Comparison of ENCODE assay signal across 9 cellular contexts in genomic region chr17:60523822-60524221, GRCh38. TPM values are rescaled to one million over a fixed set of nuclear protein-coding genes. Genes with fewer than 3 reads are reported as not detected.
DNase-seq lines count a peak whose midpoint lies in the region; ATAC-seq, FAIRE-seq and TF ChIP-seq lines count a peak whose summit lies in the region.
"Had no signal": no experiment of that assay in that cellular context is flagged by ENCODE, and none has a peak within 500 bp of the region (broad histone marks: within the 10 kb centered on the region; RNA-seq: fewer than 3 reads in every experiment).

No MANE protein-coding gene starts in this region.

- H3K79me1 ChIP-seq in mesenchymal stem cell (replicated peaks; ENCODE audit: low read length, poor library complexity, severe bottlenecking): peaks cover 10% of the 10 kb centered on the region

- H3K9ac ChIP-seq in mesenchymal stem cell (ENCODE audit: low read length): peak overlapping the region; percentile 99

- TF ChIP-seq EP300 in A549 (IDR thresholded peaks at IDR 0.05): no peak

- H3K27ac ChIP-seq in A549 (no peak overlapping the region), mesenchymal stem cell (ENCODE audit: low read length, poor library complexity, severe bottlenecking) (no peak overlapping the region)

- no peak overlapping the region for H3K18ac ChIP-seq in mesenchymal stem cell (ENCODE audit: low read depth in 1 of 2, low read length in 2 of 2)

- H2AFZ ChIP-seq in mesenchymal stem cell (ENCODE audit: low read depth, low read length): no peak overlapping the region

- H3K4me3 ChIP-seq in A549: peak overlapping the region; percentile 90
- H3K4me3 ChIP-seq in HFF-Myc (replicated peaks; ENCODE audit: low read depth, low read length): peak overlapping the region; percentile 98
- peak overlapping the region; percentile 100 for H3K4me3 ChIP-seq in astrocyte of the spinal cord (ENCODE audit: low read depth, low read length)
- peak overlapping the region in 1 of 2 experiments; percentile 98 for H3K4me3 ChIP-seq in mesenchymal stem cell (ENCODE audit: insufficient read depth in 1 of 2, low read depth in 1 of 2, low read length in 2 of 2)

- H3K9me3 ChIP-seq in A549 (no peaks in the 10 kb centered on the region), mesenchymal stem cell (ENCODE audit: control insufficient read depth, low read length) (no peaks in the 10 kb centered on the region)

- peaks cover 18% of the 10 kb centered on the region; the same call in 2 of the 3 replicates for H3K4me1 ChIP-seq in A549
- peaks cover 6% of the 10 kb centered on the region for H3K4me1 ChIP-seq in mesenchymal stem cell (ENCODE audit: control insufficient read depth, insufficient read depth, low read depth, low read length)

- H3K23ac ChIP-seq in mesenchymal stem cell (ENCODE audit: low read length in 2 of 2): no peak overlapping the region

- FAIRE-seq in A549 (lab: Jason Lieb, UNC): no peak

- no peak overlapping the region for H4K91ac ChIP-seq in mesenchymal stem cell (ENCODE audit: low read length)

- no peak for TF ChIP-seq POLR2A in A549 (IDR thresholded peaks at IDR 0.05; ENCODE audit: low read length)

- H2BK120ac ChIP-seq in mesenchymal stem cell (ENCODE audit: low read depth, low read length): no peak overlapping the region

- POLR2A ChIA-PET in A549 (lab: Yijun Ruan, JAX): interaction anchor here (0.9 kb wide), 1 partner anchor 16 kb away, joined by 3 read pairs; no protein-coding TSS in a partner anchor

- H3K27me3 ChIP-seq in mesenchymal stem cell (ENCODE audit: control insufficient read depth in 1 of 2, insufficient read depth in 1 of 2, low read length in 2 of 2): no peaks in the 10 kb centered on the region

- in situ Hi-C loops in astrocyte of the spinal cord (cut with HindIII; ENCODE audit: low sequenced_read_pairs): no loop called here

- 10% methylated on average over 1 of the region's 1 CpG for WGBS in A549 (ENCODE audit: missing lambda C conversion rate)
- no CpG with 5 or more reads among the region's 1 CpG for WGBS in mesenchymal stem cell

- ATAC-seq in A549 (no peak), GM18870 (IDR thresholded peaks at IDR 0.05; ENCODE audit: unreplicated experiment) (no peak)

- no peak overlapping the region for H4K8ac ChIP-seq in mesenchymal stem cell (ENCODE audit: low read length)

- H3K4ac ChIP-seq in mesenchymal stem cell (ENCODE audit: low read depth in 1 of 2, low read length in 2 of 2): no peak overlapping the region

- H2BK12ac ChIP-seq in mesenchymal stem cell (ENCODE audit: low read length in 2 of 2): no peak overlapping the region

- TF ChIP-seq CTCF in A549 (IDR thresholded peaks at IDR 0.05): no peak
- no peak for TF ChIP-seq CTCF in HFF-Myc (IDR thresholded peaks at IDR 0.05; ENCODE audit: low read depth, low read length, missing control alignments)
- no peak for TF ChIP-seq CTCF in astrocyte of the spinal cord (IDR thresholded peaks at IDR 0.05; ENCODE audit: low read depth, low read length)

- H2BK5ac ChIP-seq in mesenchymal stem cell (ENCODE audit: low read depth, low read length, poor library complexity, severe bottlenecking): no peak overlapping the region

- DNase-seq in A549 (ENCODE audit: low read depth in 1 of 2, low spot score in 1 of 2) (no peak), HFF-Myc (ENCODE audit: extremely low read depth, low read depth) (no peak), astrocyte of the spinal cord (ENCODE audit: low read depth, low spot score) (no peak), mesenchymal stem cell (no peak), HuH-7.5 (ENCODE audit: low spot score) (no peak), kidney tubule cell (ENCODE audit: low spot score) (no peak), germinal center (ENCODE audit: low spot score) (no peak)
- DNase-seq: NCI-H187 had no signal

- peaks cover 10 to 16% of the 10 kb centered on the region in 2 experiments for H3K36me3 ChIP-seq in mesenchymal stem cell (ENCODE audit: control insufficient read depth in 1 of 2, insufficient read depth in 2 of 2, low read depth in 1 of 2, low read length in 2 of 2)

- CTCF ChIA-PET in A549 (lab: Yijun Ruan, JAX): interaction anchor here (0.6 to 2.0 kb wide), 8 partner anchors 9 to 1070 kb away, joined by 3 to 6 read pairs (median 4); no protein-coding TSS in a partner anchor

- H3K14ac ChIP-seq in mesenchymal stem cell (ENCODE audit: low read length in 2 of 2): no peak overlapping the region

- H2BK15ac ChIP-seq in mesenchymal stem cell (ENCODE audit: low read depth, poor library complexity, severe bottlenecking): no peak overlapping the region

- no peak for TF ChIP-seq RAD21 in A549 (conservative IDR thresholded peaks at IDR 0.05 in 1 of 2, IDR thresholded peaks at IDR 0.05 in 1 of 2)

- H3K4me2 ChIP-seq in A549 (peak overlapping the region; percentile 94), mesenchymal stem cell (ENCODE audit: low read length, poor library complexity, severe bottlenecking) (no peak overlapping the region)

- H2AK5ac ChIP-seq in mesenchymal stem cell (ENCODE audit: low read length, severe bottlenecking): no peak overlapping the region

TF ChIP-seq in A549, 52 proteins besides CTCF, POLR2A, EP300 and RAD21:
- TF ChIP-seq EHMT2 (IDR thresholded peaks at IDR 0.05; ENCODE audit: low read depth) (no peak), HOXB13 (CRISPR knock-in tag; IDR thresholded peaks at IDR 0.05; ENCODE audit: low read depth) (no peak), JUNB (IDR thresholded peaks at IDR 0.05) (no peak), CBX8 (IDR thresholded peaks at IDR 0.05) (no peak), REST (IDR thresholded peaks at IDR 0.05) (no peak), SMC3 (IDR thresholded peaks at IDR 0.05) (no peak), ELK1 (IDR thresholded peaks at IDR 0.05; ENCODE audit: low read depth, low read length) (no peak), FOSL2 (IDR thresholded peaks at IDR 0.05) (no peak), FOSL2 (CRISPR knock-in tag; IDR thresholded peaks at IDR 0.05) (no peak), NPAS2 (CRISPR knock-in tag; IDR thresholded peaks at IDR 0.05; ENCODE audit: borderline replicate concordance) (no peak), ZNF302 (CRISPR knock-in tag; IDR thresholded peaks at IDR 0.05) (no peak), SREBF2 (IDR thresholded peaks at IDR 0.05) (no peak), RNF2 (IDR thresholded peaks at IDR 0.05; ENCODE audit: borderline replicate concordance, low read depth) (no peak), NR3C1 (IDR thresholded peaks at IDR 0.05) (no peak), ESRRA (IDR thresholded peaks at IDR 0.05; ENCODE audit: borderline replicate concordance, low read length) (no peak), TFCP2L1 (CRISPR knock-in tag; IDR thresholded peaks at IDR 0.05) (no peak), KDM5A (IDR thresholded peaks at IDR 0.05) (no peak), RARB (CRISPR knock-in tag; IDR thresholded peaks at IDR 0.05) (no peak), ATOH8 (CRISPR knock-in tag; IDR thresholded peaks at IDR 0.05; ENCODE audit: low read depth) (no peak)

RNA-seq across cellular contexts. Expression of gene APPBP2, which starts 2.2 kb away (rescaled TPM):
- polyA plus RNA-seq in A549 (2011; rRNA removed) (22.5 and 31.6 TPM in 2 replicates), A549 (2017; fragmentation: RNase III; extraction: RNeasy Plus Mini Kit Qiagen cat#74134 plus additional on column Dnase treatment) (32.1 to 35.2 TPM (median 34.0 TPM) in 3 replicates)
- 3.4 and 4.2 TPM in 2 replicates for polyA plus RNA-seq in A549 (2012; cell fraction: cytosol; rRNA removed)
- polyA plus RNA-seq in A549 (2012; cell fraction: nucleus; rRNA removed): 2.4 and 3.5 TPM in 2 replicates
- polyA minus RNA-seq in A549 (2011; rRNA and poly(A)+ RNA removed): 32.6 and 41.5 TPM in 2 replicates
- 20.3 TPM for polyA plus RNA-seq in mesenchymal stem cell (2013, experiment 1 of 2)
- polyA plus RNA-seq in mesenchymal stem cell (2013, experiment 2 of 2): 20.8 TPM
